1 cellular context compared by ENCODE assay signal in the genomic region with DNA sequence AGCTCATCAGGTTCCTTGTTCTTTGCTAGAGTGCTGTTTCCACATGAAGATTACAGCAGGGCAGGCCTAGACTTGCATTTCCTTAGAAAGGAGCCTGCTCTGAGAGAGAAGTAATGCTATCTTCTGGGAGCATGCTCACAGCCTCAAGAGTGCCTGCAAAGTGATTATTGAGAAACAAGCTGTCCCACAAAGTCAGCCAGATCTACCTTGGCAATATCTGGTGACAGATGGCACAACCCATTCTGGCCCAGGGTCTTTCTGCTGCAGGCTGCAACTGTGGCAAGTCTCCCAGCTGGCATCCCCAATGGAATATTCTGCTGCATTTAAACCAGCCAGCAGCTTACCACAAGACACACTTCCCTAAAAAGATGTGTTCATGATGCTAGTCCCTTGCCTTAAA.
TF ChIP-seq lines count a peak whose summit lies in the region.

No MANE protein-coding gene starts in this region.

TF ChIP-seq in HEK293, 187 proteins besides CTCF, POLR2A, EP300 and RAD21 (continued from another document):
- TF ChIP-seq ZNF280D (tag by site-specific recombination; IDR thresholded peaks at IDR 0.05) (no peak), BCL6B (tag by site-specific recombination; IDR thresholded peaks at IDR 0.05) (peak; percentile 48; the same call in 1 of the 2 replicates), ZNF18 (tag by site-specific recombination; IDR thresholded peaks at IDR 0.05) (no peak)
- TF ChIP-seq, protein P1, sequence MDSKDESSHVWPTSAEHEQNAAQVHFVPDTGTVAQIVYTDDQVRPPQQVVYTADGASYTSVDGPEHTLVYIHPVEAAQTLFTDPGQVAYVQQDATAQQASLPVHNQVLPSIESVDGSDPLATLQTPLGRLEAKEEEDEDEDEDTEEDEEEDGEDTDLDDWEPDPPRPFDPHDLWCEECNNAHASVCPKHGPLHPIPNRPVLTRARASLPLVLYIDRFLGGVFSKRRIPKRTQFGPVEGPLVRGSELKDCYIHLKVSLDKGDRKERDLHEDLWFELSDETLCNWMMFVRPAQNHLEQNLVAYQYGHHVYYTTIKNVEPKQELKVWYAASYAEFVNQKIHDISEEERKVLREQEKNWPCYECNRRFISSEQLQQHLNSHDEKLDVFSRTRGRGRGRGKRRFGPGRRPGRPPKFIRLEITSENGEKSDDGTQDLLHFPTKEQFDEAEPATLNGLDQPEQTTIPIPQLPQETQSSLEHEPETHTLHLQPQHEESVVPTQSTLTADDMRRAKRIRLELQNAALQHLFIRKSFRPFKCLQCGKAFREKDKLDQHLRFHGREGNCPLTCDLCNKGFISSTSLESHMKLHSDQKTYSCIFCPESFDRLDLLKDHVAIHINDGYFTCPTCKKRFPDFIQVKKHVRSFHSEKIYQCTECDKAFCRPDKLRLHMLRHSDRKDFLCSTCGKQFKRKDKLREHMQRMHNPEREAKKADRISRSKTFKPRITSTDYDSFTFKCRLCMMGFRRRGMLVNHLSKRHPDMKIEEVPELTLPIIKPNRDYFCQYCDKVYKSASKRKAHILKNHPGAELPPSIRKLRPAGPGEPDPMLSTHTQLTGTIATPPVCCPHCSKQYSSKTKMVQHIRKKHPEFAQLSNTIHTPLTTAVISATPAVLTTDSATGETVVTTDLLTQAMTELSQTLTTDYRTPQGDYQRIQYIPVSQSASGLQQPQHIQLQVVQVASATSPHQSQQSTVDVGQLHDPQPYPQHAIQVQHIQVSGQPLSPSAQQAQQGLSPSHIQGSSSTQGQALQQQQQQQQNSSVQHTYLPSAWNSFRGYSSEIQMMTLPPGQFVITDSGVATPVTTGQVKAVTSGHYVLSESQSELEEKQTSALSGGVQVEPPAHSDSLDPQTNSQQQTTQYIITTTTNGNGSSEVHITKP (tag by site-specific recombination; IDR thresholded peaks at IDR 0.05), result peak; percentile 42; the same call in 1 of the 2 replicates
